Comparison of ENCODE assay signal across 8 cellular contexts in the genomic region with DNA sequence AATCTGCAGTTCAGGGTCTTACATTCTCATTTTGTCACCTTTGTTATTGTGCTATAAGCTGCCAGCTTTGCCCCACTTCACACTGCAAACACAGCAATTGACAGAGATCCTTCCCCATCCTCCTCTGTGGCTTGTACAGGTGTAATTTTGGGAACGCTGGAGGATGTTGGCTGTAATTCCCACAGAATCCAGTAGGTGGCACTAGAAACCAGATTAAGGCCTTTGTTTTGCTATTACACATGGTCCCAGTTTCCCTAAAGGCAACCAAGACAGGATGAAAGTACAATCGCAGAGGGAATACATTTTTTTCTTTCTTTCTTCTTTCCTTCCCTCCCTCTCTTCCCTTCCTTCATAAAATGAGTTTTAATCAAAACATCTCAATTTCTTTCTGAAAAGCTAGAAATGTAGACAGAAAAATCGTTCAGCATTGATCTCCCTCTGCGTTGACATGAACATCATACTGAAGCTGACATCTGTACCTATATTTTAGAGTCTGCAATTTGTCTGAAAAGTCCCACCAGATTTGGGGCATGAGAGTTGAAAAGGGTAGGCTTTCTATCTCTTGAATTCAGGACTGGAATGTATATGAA. TPM values are rescaled to one million over a fixed set of nuclear protein-coding genes. Genes with fewer than 3 reads are reported as not detected.
DNase-seq lines count a peak whose midpoint lies in the region; ATAC-seq and TF ChIP-seq lines count a peak whose summit lies in the region.

No MANE protein-coding gene starts in this region.

- no peaks in the 10 kb centered on the region for H3K4me1 ChIP-seq in PC-3 (ENCODE audit: insufficient read depth, low read length)

- H3K27me3 ChIP-seq in PC-3 (ENCODE audit: low read length): 0 out of 2 replicates have a peak, but pooled peaks cover 11% of the 10 kb centered on the region
- H3K27me3 ChIP-seq in brain microvascular endothelial cell (replicated peaks): no peaks in the 10 kb centered on the region
- no peaks in the 10 kb centered on the region for H3K27me3 ChIP-seq in kidney epithelial cell (ENCODE audit: control insufficient read depth, insufficient read depth, low read length)

- no peak overlapping the region for H3K4me2 ChIP-seq in PC-3 (ENCODE audit: low read length)

- ATAC-seq in PC-3: peak; percentile 70

- H3K9ac ChIP-seq in PC-3 (ENCODE audit: low read length): no peak overlapping the region

- no peaks in the 10 kb centered on the region for H3K9me3 ChIP-seq in PC-3 (ENCODE audit: low read length)

- BruUV-seq in PC-3 (replicated peaks; lab: Mats Ljungman, UMichigan): no TSS peak

- CTCF ChIA-PET in PC-3 (lab: Charles Lee): no interaction called here

- no peak overlapping the region for H3K4me3 ChIP-seq in PC-3 (ENCODE audit: low read length)
- no peak overlapping the region for H3K4me3 ChIP-seq in brain microvascular endothelial cell (ENCODE audit: low read depth, low read length)
- no peak overlapping the region for H3K4me3 ChIP-seq in kidney epithelial cell (ENCODE audit: low read depth, low read length)

- intact Hi-C loops in PC-3 (cut with micrococcal nuclease): loop anchor here (5.0 kb wide), 1 partner anchor 1504 kb away; no protein-coding TSS in a partner anchor

- no peak overlapping the region for H3K27ac ChIP-seq in PC-3 (ENCODE audit: low read length)
- no peak overlapping the region for H3K27ac ChIP-seq in brain microvascular endothelial cell

- no peaks in the 10 kb centered on the region for H3F3A ChIP-seq in PC-3 (ENCODE audit: low read length, unreplicated experiment)

- H3K9me2 ChIP-seq in PC-3 (replicated peaks; ENCODE audit: low read length): no peaks in the 10 kb centered on the region

- H3K79me2 ChIP-seq in PC-3 (ENCODE audit: low read length): no peaks in the 10 kb centered on the region

- TF ChIP-seq CTCF in PC-3 (conservative IDR thresholded peaks at IDR 0.05; ENCODE audit: low read depth, low read length): peak; percentile 82
- TF ChIP-seq CTCF in brain microvascular endothelial cell (IDR thresholded peaks at IDR 0.05; ENCODE audit: low read depth, low read length, missing control alignments): peak; percentile 87
- peak; percentile 80 for TF ChIP-seq CTCF in kidney epithelial cell (IDR thresholded peaks at IDR 0.05; ENCODE audit: insufficient read depth, low read length, poor library complexity, severe bottlenecking)

- no peak overlapping the region for H2AFZ ChIP-seq in PC-3 (ENCODE audit: low read length)

- POLR2A ChIA-PET in PC-3 (lab: Charles Lee; ENCODE audit: unreplicated experiment): no interaction called here

- H4K20me1 ChIP-seq in PC-3 (ENCODE audit: low read length): no peaks in the 10 kb centered on the region

- H3K36me3 ChIP-seq in PC-3 (ENCODE audit: low read depth, low read length) (no peaks in the 10 kb centered on the region; the same call in 1 of the 2 replicates), brain microvascular endothelial cell (replicated peaks) (no peaks in the 10 kb centered on the region), kidney epithelial cell (ENCODE audit: control insufficient read depth, insufficient read depth, low read length) (no peaks in the 10 kb centered on the region)

- DNase-seq in DMS53 treated with DMSO at 0.1 percent for 48 hours (lab: John Stamatoyannopoulos, UW; ENCODE audit: unreplicated experiment): peak; percentile 46
- DNase-seq in GM19240 (ENCODE audit: insufficient read length, low spot score): peak; percentile 35
- DNase-seq in HT-29 (ENCODE audit: low spot score): peak; percentile 89
- DNase-seq in PC-3: peak; percentile 71
- peak; percentile 45 for DNase-seq in brain microvascular endothelial cell
- DNase-seq in kidney epithelial cell (ENCODE audit: low read depth): no peak
- DNase-seq in stimulated activated CD8-positive, alpha-beta memory T cell treated with anti-CD3 and anti-CD28 coated beads, Interleukin-4, amount 100 ng/mL, for 48 hours: peak; percentile 57
- no peak for DNase-seq in GF-D8 (lab: John Stamatoyannopoulos, UW)

- in situ Hi-C loops in brain microvascular endothelial cell (cut with HindIII; ENCODE audit: low pct_ligation_motif_present, low sequenced_read_pairs): no loop called here

RNA-seq across cellular contexts. Expression of a gene that starts 21.3 kb away (rescaled TPM):
- 0.13 TPM in 1 of 2 replicates, not detected in the other for total RNA-seq in HT-29 (2014; rRNA removed; shearing (Covaris generic))
- not detected in 2 replicates for total RNA-seq in PC-3 (2014; rRNA removed)
- 0.14 and 0.17 TPM in 2 replicates for total RNA-seq in kidney epithelial cell

RNA-seq across cellular contexts. Expression of a gene that starts 48.7 kb away (rescaled TPM):
- total RNA-seq in HT-29 (2014; rRNA removed; shearing (Covaris generic)): not detected in 2 replicates
- total RNA-seq in PC-3 (2014; rRNA removed): not detected in 2 replicates
- not detected in 2 replicates for total RNA-seq in kidney epithelial cell

Comparison
In these comparisons a context has a peak if more than half of its experiments do, and no peak if none do; other contexts are left out.
1. DNase-seq: peak in DMS53 treated with DMSO at 0.1 percent for 48 hours (single experiment), GM19240 (single experiment), HT-29 (single experiment), PC-3 (single experiment), brain microvascular endothelial cell (single experiment) and stimulated activated CD8-positive, alpha-beta memory T cell treated with anti-CD3 and anti-CD28 coated beads, Interleukin-4, amount 100 ng/mL, for 48 hours (single experiment); none in kidney epithelial cell (single experiment) and GF-D8 (single experiment).
2. Peak in every context shown above with its lines, with median percentiles within 50 percentile points of each other: CTCF ChIP-seq.